8 cellular contexts compared by ENCODE assay signal in genomic region chr9:22446589-22446949, GRCh38. TPM values are rescaled to one million over a fixed set of nuclear protein-coding genes. Genes with fewer than 3 reads are reported as not detected.
A peak's percentile ranks its signal among the peaks of the same experiment; 100 is the strongest.
DNase-seq lines count a peak whose midpoint lies in the region; ATAC-seq and TF ChIP-seq lines count a peak whose summit lies in the region.

Gene DMRTA1 (plus strand): TSS chr9:22446824. CDS start chr9:22447066, 242 bp downstream.

- H3K27me3 ChIP-seq in adipocyte (replicated peaks; ENCODE audit: control insufficient read depth, insufficient read depth, low read length) (peaks cover 4% of the 10 kb centered on the region), heart left ventricle (peaks cover 0 to 36% (median 0%) of the 10 kb centered on the region in 9 donors), osteoblast (ENCODE audit: insufficient read depth, low read length) (peaks cover 35% of the 10 kb centered on the region)

- H3K4me3 ChIP-seq in adipocyte (ENCODE audit: low read length) = peak within 1 kb of the TSS; percentile 92
- H3K4me3 ChIP-seq in heart left ventricle = peak within 1 kb of the TSS; percentile 48 to 75 (median 64)
- H3K4me3 ChIP-seq in osteoblast (ENCODE audit: insufficient read depth, low read length) = peak within 1 kb of the TSS; percentile 72

- H4K20me1 ChIP-seq in osteoblast (ENCODE audit: insufficient read depth, low read length) = no peaks in the 10 kb centered on the region

- H3K36me3 ChIP-seq in adipocyte (ENCODE audit: control insufficient read depth, insufficient read depth, low read length, severe bottlenecking) (peaks cover 5% of the 10 kb centered on the region), heart left ventricle (no peaks in the 10 kb centered on the region), osteoblast (ENCODE audit: insufficient read depth, low read length) (no peaks in the 10 kb centered on the region)

- peak in 1 of 2 donors; percentile 12 for TF ChIP-seq POLR2A in heart left ventricle (IDR thresholded peaks at IDR 0.05)

- peak within 1 kb of the TSS; percentile 82 for H3K9ac ChIP-seq in adipocyte (ENCODE audit: low read length)

- H3K79me2 ChIP-seq in osteoblast (ENCODE audit: insufficient read depth, low read length) = no peaks in the 10 kb centered on the region

- H3K27ac ChIP-seq in heart left ventricle (peak within 1 kb of the TSS; percentile 28 to 92 (median 81)), osteoblast (ENCODE audit: low read depth, low read length) (no peak within 1 kb of the TSS)

- ATAC-seq in GM21526 (IDR thresholded peaks at IDR 0.05; ENCODE audit: low FRiP score, unreplicated experiment) (peak; percentile 18), heart left ventricle (peak; percentile 97 to 99 (median 99)), HG02840 (IDR thresholded peaks at IDR 0.05; ENCODE audit: low FRiP score, unreplicated experiment) (no peak)

- 0 to 2% (median 2%) methylated on average over 24 of the region's 24 CpGs for WGBS in heart left ventricle, 4 donors

- intact Hi-C loops in heart left ventricle (cut with DNase I) = loop anchor here in 3 of 10 donors (10.0 kb wide), 2 partner anchors 202 to 632 kb away; no protein-coding TSS in a partner anchor

- H3K9me3 ChIP-seq in adipocyte (ENCODE audit: control insufficient read depth, low read length) = peaks cover 3% of the 10 kb centered on the region
- H3K9me3 ChIP-seq in heart left ventricle = no peaks in the 10 kb centered on the region
- no peaks in the 10 kb centered on the region for H3K9me3 ChIP-seq in osteoblast (ENCODE audit: low read depth, low read length)

- H3K4me2 ChIP-seq in osteoblast (ENCODE audit: insufficient read depth, low read length) = peak within 1 kb of the TSS; percentile 78

- H3K4me1 ChIP-seq in adipocyte (ENCODE audit: control insufficient read depth, insufficient read depth, low read length) (peaks cover 16% of the 10 kb centered on the region), heart left ventricle (peaks cover 0 to 22% (median 0%) of the 10 kb centered on the region in 12 donors), osteoblast (ENCODE audit: insufficient read depth, low read length) (peaks cover 3% of the 10 kb centered on the region)

- H2AFZ ChIP-seq in osteoblast (ENCODE audit: low read length) = peak within 1 kb of the TSS; percentile 89

- DNase-seq in COLO829 (ENCODE audit: low spot score) (peak; percentile 57), NCI-H1694 (lab: John Stamatoyannopoulos, UW) (peak; percentile 79), adipocyte (ENCODE audit: low read depth) (peak; percentile 84), heart left ventricle (peak; percentile 80 to 88 (median 82)), osteoblast (ENCODE audit: insufficient read length, low spot score, missing footprints) (peak; percentile 95)
- DNase-seq in activated effector memory CD4-positive, alpha-beta T cell treated with Interleukin-2 at 50 U/mL for 16 hours = no peak

- no peak for TF ChIP-seq CTCF in heart left ventricle (IDR thresholded peaks at IDR 0.05)
- TF ChIP-seq CTCF in osteoblast (IDR thresholded peaks at IDR 0.05; ENCODE audit: extremely low read depth, low read depth, low read length) = no peak

RNA-seq across cellular contexts. Expression of gene DMRTA1, which starts in this region (rescaled TPM):
- 1 to 10 TPM in 1 of 9 donors, under 1 TPM in 8; 0.44 to 1.2 (median 0.65) TPM for total RNA-seq in heart left ventricle
- under 1 TPM; 0.06 to 0.30 TPM for polyA plus RNA-seq in heart left ventricle
- 4.3 and 5.3 TPM in 2 replicates for total RNA-seq in osteoblast
